In genomic region chr3:48435774-48436476, GRCh38 we compare ENCODE assay signal across 1 cellular context.
TF ChIP-seq lines count a peak whose summit lies in the region.

No MANE protein-coding gene starts in this region.

TF ChIP-seq in HepG2, 621 proteins besides CTCF, POLR2A, EP300 and RAD21 (continued from another document and continues in another):
- TF ChIP-seq ZNF687 (CRISPR knock-in tag; IDR thresholded peaks at IDR 0.05) = peak; percentile 26; the same call in 1 of the 2 replicates
- no peak for TF ChIP-seq ZNF367 (CRISPR knock-in tag; IDR thresholded peaks at IDR 0.05; ENCODE audit: borderline replicate concordance)
- peak; percentile 69 for TF ChIP-seq TEAD3 (CRISPR knock-in tag; optimal IDR thresholded peaks at IDR 0.05; ENCODE audit: borderline replicate concordance)
- no peak for TF ChIP-seq AFF4 (CRISPR knock-in tag; IDR thresholded peaks at IDR 0.05)
- no peak for TF ChIP-seq POLR2G (IDR thresholded peaks at IDR 0.05; ENCODE audit: low read depth, low read length)
- no peak for TF ChIP-seq ZNF276 (CRISPR knock-in tag; IDR thresholded peaks at IDR 0.05; ENCODE audit: low read depth)
- TF ChIP-seq PAX8 (CRISPR knock-in tag; IDR thresholded peaks at IDR 0.05; ENCODE audit: borderline replicate concordance) = no peak
- no peak for TF ChIP-seq ZNF562 (CRISPR knock-in tag; IDR thresholded peaks at IDR 0.05; ENCODE audit: borderline replicate concordance)
- TF ChIP-seq ZNF567 (CRISPR knock-in tag; IDR thresholded peaks at IDR 0.05; ENCODE audit: borderline replicate concordance) = peak; percentile 57; the same call in 1 of the 2 replicates
- no peak for TF ChIP-seq ZBTB40 (IDR thresholded peaks at IDR 0.05)
- no peak for TF ChIP-seq ZBTB40 (CRISPR knock-in tag; IDR thresholded peaks at IDR 0.05)
- TF ChIP-seq RCOR2 (CRISPR knock-in tag; IDR thresholded peaks at IDR 0.05) = peak; percentile 61; the same call in 1 of the 2 replicates
- TF ChIP-seq PITX1 (CRISPR knock-in tag; IDR thresholded peaks at IDR 0.05) = peak; percentile 75; the same call in 1 of the 2 replicates
- no peak for TF ChIP-seq HNF1A (IDR thresholded peaks at IDR 0.05; ENCODE audit: low read depth)
- no peak for TF ChIP-seq HNF1A (CRISPR knock-in tag; IDR thresholded peaks at IDR 0.05; ENCODE audit: borderline replicate concordance)
- no peak for TF ChIP-seq ZBTB43 (CRISPR knock-in tag; conservative IDR thresholded peaks at IDR 0.05)
- no peak for TF ChIP-seq ZNF747 (CRISPR knock-in tag; IDR thresholded peaks at IDR 0.05; ENCODE audit: borderline replicate concordance)
- no peak for TF ChIP-seq CSRNP2 (CRISPR knock-in tag; conservative IDR thresholded peaks at IDR 0.05; ENCODE audit: low read depth)
- no peak for TF ChIP-seq HOXD1 (CRISPR knock-in tag; IDR thresholded peaks at IDR 0.05)
- TF ChIP-seq GABPB1 (CRISPR knock-in tag; IDR thresholded peaks at IDR 0.05) = peak; percentile 43; the same call in 1 of the 2 replicates
- TF ChIP-seq KDM4B (CRISPR knock-in tag; IDR thresholded peaks at IDR 0.05) = peak; percentile 54; the same call in 1 of the 2 replicates
- TF ChIP-seq ISL2 (CRISPR knock-in tag; IDR thresholded peaks at IDR 0.05) = peak; percentile 35; the same call in 1 of the 2 replicates
- peak; percentile 68 for TF ChIP-seq ZNF350 (CRISPR knock-in tag; IDR thresholded peaks at IDR 0.05; ENCODE audit: borderline replicate concordance, low read depth)
- TF ChIP-seq ZNF343 (CRISPR knock-in tag; IDR thresholded peaks at IDR 0.05) = 0 out of 2 replicates have a peak, but pooled peaks have one; percentile 45
- TF ChIP-seq ZNF547 (CRISPR knock-in tag; IDR thresholded peaks at IDR 0.05) = 0 out of 2 replicates have a peak, but pooled peaks have one; percentile 43
- TF ChIP-seq TRIM24 (CRISPR knock-in tag; IDR thresholded peaks at IDR 0.05) = no peak
